ENCODE assay signal across 18 cellular contexts in genomic region chr17:47299239-47299910, GRCh38. TPM values are rescaled to one million over a fixed set of nuclear protein-coding genes. Genes with fewer than 3 reads are reported as not detected.
A peak's percentile ranks its signal among the peaks of the same experiment; 100 is the strongest.
DNase-seq lines count a peak whose midpoint lies in the region; ATAC-seq, FAIRE-seq and TF ChIP-seq lines count a peak whose summit lies in the region.
"Had no signal": no experiment of that assay in that cellular context is flagged by ENCODE, and none has a peak within 500 bp of the region (broad histone marks: within the 10 kb centered on the region; RNA-seq: fewer than 3 reads in every experiment).

No MANE protein-coding gene starts in this region.

- in situ Hi-C loops in HepG2 (cut with HindIII; ENCODE audit: extremely low pct_ligation_motif_present, low pct_unique_long_range_greater_than_20kb) = no loop called here

- ATAC-seq in right lobe of liver = peak; percentile 36 to 88 (median 66)
- no peak; the same call in 2 of the 3 replicates for ATAC-seq in HepG2
- no peak for ATAC-seq in naive thymus-derived CD8-positive, alpha-beta T cell
- ATAC-seq: GM12878, GM23338 had no signal

- TF ChIP-seq POLR2A in right lobe of liver (IDR thresholded peaks at IDR 0.05) = no peak
- no peak for TF ChIP-seq POLR2A in HepG2 (IDR thresholded peaks at IDR 0.05; ENCODE audit: insufficient read depth in 1 of 2, low read depth in 2 of 2, low read length in 2 of 2)
- no peak for TF ChIP-seq POLR2A in sigmoid colon (IDR thresholded peaks at IDR 0.05)

- H3K27ac ChIP-seq in right lobe of liver = no peak overlapping the region
- no peak overlapping the region for H3K27ac ChIP-seq in HepG2 (ENCODE audit: extremely low read length, insufficient read depth, low read length)
- peak overlapping the region in 1 of 2 donors; percentile 33 for H3K27ac ChIP-seq in coronary artery
- peak overlapping the region in 3 of 4 donors; percentile 22 to 41 (median 23) for H3K27ac ChIP-seq in sigmoid colon
- H3K27ac ChIP-seq: BLaER1 treated with 17β-estradiol and CSF1 and Interleukin-3, amounts not matched to agents 10 nM and 100 nM had no signal

- BruUV-seq in HepG2 (replicated peaks; lab: Mats Ljungman, UMichigan) = no TSS peak

- FAIRE-seq in HepG2 (lab: Jason Lieb, UNC) = no peak
- FAIRE-seq: GM12878 had no signal

- no peaks in the 10 kb centered on the region for H4K20me1 ChIP-seq in HepG2 (ENCODE audit: insufficient read depth, low read length)
- H4K20me1 ChIP-seq: BLaER1 treated with 17β-estradiol and CSF1 and Interleukin-3, amounts not matched to agents 10 nM and 100 nM had no signal

- H3K27ac Mint-ChIP-seq in naive thymus-derived CD8-positive, alpha-beta T cell = no peak overlapping the region
- H3K27ac Mint-ChIP-seq: GM23338 had no signal

- H3K9ac ChIP-seq in HepG2 (ENCODE audit: insufficient read depth, low read depth, low read length) = no peak overlapping the region
- H3K9ac ChIP-seq: BLaER1 treated with 17β-estradiol and CSF1 and Interleukin-3, amounts not matched to agents 10 nM and 100 nM had no signal

- intact Hi-C loops in right lobe of liver (cut with DNase I) (no loop called here), HepG2 (cut with micrococcal nuclease; ENCODE audit: unreplicated experiment) (no loop called here), sigmoid colon (cut with DNase I) (no loop called here)

- H3K27me3 ChIP-seq in right lobe of liver (no peaks in the 10 kb centered on the region), HepG2 (ENCODE audit: control insufficient read depth in 1 of 2, insufficient read depth in 2 of 2, low read length in 2 of 2) (peaks cover 0 to 13% of the 10 kb centered on the region in 2 experiments; a peak in 3 of 5 replicates), sigmoid colon (no peaks in the 10 kb centered on the region)
- H3K27me3 ChIP-seq: BLaER1 treated with 17β-estradiol and CSF1 and Interleukin-3, amounts not matched to agents 10 nM and 100 nM had no signal

- peaks cover 0 to 23% (median 7%) of the 10 kb centered on the region in 9 donors for H3K9me3 Mint-ChIP-seq in naive thymus-derived CD8-positive, alpha-beta T cell
- H3K9me3 Mint-ChIP-seq: GM23338 had no signal

- H3K9me3 ChIP-seq in right lobe of liver (no peaks in the 10 kb centered on the region), HepG2 (ENCODE audit: low read length) (no peaks in the 10 kb centered on the region), sigmoid colon (no peaks in the 10 kb centered on the region)

- no peak for TF ChIP-seq CTCF in right lobe of liver (IDR thresholded peaks at IDR 0.05)
- no peak for TF ChIP-seq CTCF in HepG2 (CRISPR knock-in tag; IDR thresholded peaks at IDR 0.05)
- no peak for TF ChIP-seq CTCF in coronary artery (IDR thresholded peaks at IDR 0.05)
- TF ChIP-seq CTCF in sigmoid colon (IDR thresholded peaks at IDR 0.05) = no peak

- H3K36me3 ChIP-seq in right lobe of liver (no peaks in the 10 kb centered on the region), HepG2 (replicated peaks in 1 of 2; ENCODE audit: control insufficient read depth in 1 of 2, insufficient read depth in 2 of 2, low read length in 2 of 2) (no peaks in the 10 kb centered on the region), sigmoid colon (peaks cover 17 to 61% (median 30%) of the 10 kb centered on the region in 4 donors)

- TF ChIP-seq EP300 in HepG2 (IDR thresholded peaks at IDR 0.05; ENCODE audit: low read depth in 2 of 2, low read length in 2 of 2) (no peak), HepG2 (CRISPR knock-in tag; IDR thresholded peaks at IDR 0.05; ENCODE audit: borderline replicate concordance) (no peak), sigmoid colon (IDR thresholded peaks at IDR 0.05) (no peak)

- H3K4me3 ChIP-seq in right lobe of liver = no peak overlapping the region
- no peak overlapping the region for H3K4me3 ChIP-seq in HepG2 (replicated peaks in 1 of 3; ENCODE audit: insufficient read depth in 1 of 3, low read depth in 2 of 3, low read length in 3 of 3)
- H3K4me3 ChIP-seq in coronary artery = no peak overlapping the region
- no peak overlapping the region for H3K4me3 ChIP-seq in sigmoid colon
- H3K4me3 ChIP-seq: BLaER1 treated with 17β-estradiol and CSF1 and Interleukin-3, amounts not matched to agents 10 nM and 100 nM; GM12878; GM23338 had no signal

- H3K27me3 Mint-ChIP-seq in naive thymus-derived CD8-positive, alpha-beta T cell = peaks cover 0 to 8% (median 3%) of the 10 kb centered on the region in 5 donors

- no peaks in the 10 kb centered on the region for H3K79me2 ChIP-seq in HepG2 (ENCODE audit: insufficient read depth, low read length)

- TF ChIP-seq RAD21 in HepG2 (CRISPR knock-in tag; IDR thresholded peaks at IDR 0.05) = no peak

- H3K4me1 ChIP-seq in right lobe of liver = peaks cover 0 to 14% (median 0%) of the 10 kb centered on the region in 4 donors
- peaks cover 17% of the 10 kb centered on the region for H3K4me1 ChIP-seq in HepG2 (ENCODE audit: insufficient read depth, low read length)
- H3K4me1 ChIP-seq in sigmoid colon = peaks cover 0 to 32% (median 23%) of the 10 kb centered on the region in 4 donors

- WGBS in right lobe of liver (ENCODE audit: insufficient coverage, low coverage, low lambda C conversion rate, missing lambda C conversion rate) = 34% methylated on average over 3 of the region's 13 CpGs
- WGBS in HepG2 (ENCODE audit: low lambda C conversion rate) = 38% methylated on average over 5 of the region's 13 CpGs
- WGBS in sigmoid colon, 2 donors = 84 to 89% methylated on average over 13 of the region's 13 CpGs

- H3K36me3 Mint-ChIP-seq in naive thymus-derived CD8-positive, alpha-beta T cell = peaks cover 0 to 8% (median 7%) of the 10 kb centered on the region in 3 donors
- H3K36me3 Mint-ChIP-seq: CD4-positive, CD25-positive, alpha-beta regulatory T cell had no signal

- CTCF ChIA-PET in HepG2 (lab: Yijun Ruan, JAX; ENCODE audit: low intra/inter-chr PET ratio, low total read pairs) = no interaction called here

- H3K4me3 Mint-ChIP-seq in naive thymus-derived CD8-positive, alpha-beta T cell = no peak overlapping the region
- H3K4me3 Mint-ChIP-seq: CD4-positive, CD25-positive, alpha-beta regulatory T cell; GM23338 had no signal

- DNase-seq in right lobe of liver (peak in 1 of 3 donors; percentile 63), HepG2 (ENCODE audit: low spot score) (no peak), coronary artery (ENCODE audit: low spot score) (peak; percentile 72), sigmoid colon (no peak), NCI-H1436 (lab: John Stamatoyannopoulos, UW) (no peak), SKM-1 treated with dmso at 0.1 percent for 144 hours (lab: John Stamatoyannopoulos, UW; ENCODE audit: unreplicated experiment) (no peak)
- DNase-seq in naive thymus-derived CD8-positive, alpha-beta T cell = no peak
- DNase-seq: ACHN; Calu3; CD4-positive, CD25-positive, alpha-beta regulatory T cell; DMS79; H7 had no signal

- POLR2A ChIA-PET in HepG2 (lab: Yijun Ruan, JAX) = no interaction called here
- POLR2A ChIA-PET in naive thymus-derived CD8-positive, alpha-beta T cell (lab: Charles Lee) = no interaction called here

- no peak overlapping the region for H3K4me2 ChIP-seq in HepG2 (ENCODE audit: low read depth, low read length)
- H3K4me2 ChIP-seq: BLaER1 treated with 17β-estradiol and CSF1 and Interleukin-3, amounts not matched to agents 10 nM and 100 nM; GM23338 had no signal

- no peak overlapping the region for H2AFZ ChIP-seq in HepG2 (ENCODE audit: low read length)
- H2AFZ ChIP-seq: GM23338 had no signal

- H3K4me1 Mint-ChIP-seq in naive thymus-derived CD8-positive, alpha-beta T cell = peaks cover 0 to 9% (median 0%) of the 10 kb centered on the region in 4 donors

RNA-seq across cellular contexts. Expression of gene EFCAB13, which starts 24.4 kb away (rescaled TPM):
- 1 to 10 TPM in 5 of 6 experiments, under 1 TPM in 1; 0.68 to 7.2 (median 3.2) TPM for total RNA-seq in right lobe of liver
- total RNA-seq in HepG2 (2016; rRNA removed; fragmentation: Illumina TruSeq; extraction: Trizol) = 0.71 and 0.73 TPM in 2 replicates
- 0.81 and 1.1 TPM in 2 replicates for total RNA-seq in HepG2 (2016; cell fraction: cytosol; rRNA removed; fragmentation: Illumina TruSeq; extraction: Trizol; ENCODE audit: low read depth)
- total RNA-seq in HepG2 (2016; cell fraction: insoluble cytoplasmic fraction; rRNA removed; fragmentation: Illumina TruSeq; extraction: Trizol) = 0.26 and 0.59 TPM in 2 replicates
- 0.49 and 0.79 TPM in 2 replicates for total RNA-seq in HepG2 (2016; cell fraction: membrane; rRNA removed; fragmentation: Illumina TruSeq; extraction: Trizol)
- total RNA-seq in HepG2 (2016; cell fraction: nucleus; rRNA removed; fragmentation: Illumina TruSeq; extraction: Trizol) = 1.0 and 1.7 TPM in 2 replicates
- 0.22 and 0.57 TPM in 2 replicates for polyA plus RNA-seq in HepG2 (2011; rRNA removed)
- polyA plus RNA-seq in HepG2 (2011; cell fraction: cytosol; rRNA removed) = 0.07 and 0.18 TPM in 2 replicates
- 0.11 and 0.40 TPM in 2 replicates for polyA plus RNA-seq in HepG2 (2011; cell fraction: nucleus; rRNA removed)
- polyA plus RNA-seq in HepG2 (2012) = 1.5 and 2.1 TPM in 2 replicates
- polyA plus RNA-seq in HepG2 (2016; cell fraction: cytosol; fragmentation: Illumina TruSeq; extraction: Trizol; ENCODE audit: low read depth) = 0.23 TPM in 2 replicates
- polyA plus RNA-seq in HepG2 (2016; cell fraction: insoluble cytoplasmic fraction; fragmentation: Illumina TruSeq; extraction: Trizol; ENCODE audit: low read depth) = 0.35 and 1.1 TPM in 2 replicates
- polyA plus RNA-seq in HepG2 (2016; cell fraction: membrane; fragmentation: Illumina TruSeq; extraction: Trizol; ENCODE audit: low read depth) = 0.29 and 0.30 TPM in 2 replicates
- polyA plus RNA-seq in HepG2 (2016; cell fraction: nucleus; fragmentation: Illumina TruSeq; extraction: Trizol; ENCODE audit: insufficient read depth, low read depth) = 1.1 and 1.9 TPM in 2 replicates
- polyA minus RNA-seq in HepG2 (2011; rRNA and poly(A)+ RNA removed; ENCODE audit: low replicate concordance) = 0.75 TPM in 1 of 2 replicates, not detected in the other
- polyA minus RNA-seq in HepG2 (2011; cell fraction: cytosol; rRNA and poly(A)+ RNA removed) = not detected in 2 replicates
- polyA minus RNA-seq in HepG2 (2011; cell fraction: nucleus; rRNA and poly(A)+ RNA removed) = 1.8 and 2.4 TPM in 2 replicates
- 10 to 100 TPM in 3 of 4 donors, 1 to 10 TPM in 1; 8.7 to 16.3 (median 15.4) TPM for total RNA-seq in sigmoid colon
- 1 to 10 TPM in 2 of 3 donors, under 1 TPM in 1; 0.46 to 3.6 (median 1.7) TPM for polyA plus RNA-seq in sigmoid colon
- total RNA-seq in naive thymus-derived CD8-positive, alpha-beta T cell = 10 to 100 TPM; 42.8 to 51.1 TPM
- polyA plus RNA-seq in naive thymus-derived CD8-positive, alpha-beta T cell = 10 to 100 TPM in 2 of 3 donors, 1 to 10 TPM in 1; 3.6 to 11.8 (median 11.0) TPM
- total RNA-seq: A172, G401 had no signal

RNA-seq across cellular contexts. Expression of gene ITGB3, which starts 45.7 kb away (rescaled TPM):
- total RNA-seq in right lobe of liver (1 to 10 TPM; 2.2 to 8.0 (median 4.8) TPM), HepG2 (2016; rRNA removed; fragmentation: Illumina TruSeq; extraction: Trizol) (0.15 and 0.31 TPM in 2 replicates), sigmoid colon (10 to 100 TPM; 28.5 to 62.7 (median 40.1) TPM)
- not detected in 2 replicates for total RNA-seq in HepG2 (2016; cell fraction: cytosol; rRNA removed; fragmentation: Illumina TruSeq; extraction: Trizol; ENCODE audit: low read depth)
- 0.31 and 0.37 TPM in 2 replicates for total RNA-seq in HepG2 (2016; cell fraction: insoluble cytoplasmic fraction; rRNA removed; fragmentation: Illumina TruSeq; extraction: Trizol)
- total RNA-seq in HepG2 (2016; cell fraction: membrane; rRNA removed; fragmentation: Illumina TruSeq; extraction: Trizol) = not detected in 2 replicates
- 0.41 and 0.50 TPM in 2 replicates for total RNA-seq in HepG2 (2016; cell fraction: nucleus; rRNA removed; fragmentation: Illumina TruSeq; extraction: Trizol)
- polyA plus RNA-seq in HepG2 (2011; rRNA removed) (0.09 and 0.10 TPM in 2 replicates), sigmoid colon (1 to 10 TPM in 2 of 3 donors, under 1 TPM in 1; 0.69 to 3.4 (median 1.8) TPM)
- polyA plus RNA-seq in HepG2 (2011; cell fraction: cytosol; rRNA removed) = 0.07 and 0.09 TPM in 2 replicates
- 0.14 TPM in 2 replicates for polyA plus RNA-seq in HepG2 (2011; cell fraction: nucleus; rRNA removed)
- not detected in 2 replicates for polyA plus RNA-seq in HepG2 (2012)
- not detected in 2 replicates for polyA plus RNA-seq in HepG2 (2016; cell fraction: cytosol; fragmentation: Illumina TruSeq; extraction: Trizol; ENCODE audit: low read depth)
- polyA plus RNA-seq in HepG2 (2016; cell fraction: insoluble cytoplasmic fraction; fragmentation: Illumina TruSeq; extraction: Trizol; ENCODE audit: low read depth) = 0.07 TPM in 1 of 2 replicates, not detected in the other
- not detected in 2 replicates for polyA plus RNA-seq in HepG2 (2016; cell fraction: membrane; fragmentation: Illumina TruSeq; extraction: Trizol; ENCODE audit: low read depth)
- 0.15 TPM in 1 of 2 replicates, not detected in the other for polyA plus RNA-seq in HepG2 (2016; cell fraction: nucleus; fragmentation: Illumina TruSeq; extraction: Trizol; ENCODE audit: insufficient read depth, low read depth)
- polyA minus RNA-seq in HepG2 (2011; rRNA and poly(A)+ RNA removed; ENCODE audit: low replicate concordance) = 0.82 TPM in 1 of 2 replicates, not detected in the other
- not detected in 2 replicates for polyA minus RNA-seq in HepG2 (2011; cell fraction: cytosol; rRNA and poly(A)+ RNA removed)
- polyA minus RNA-seq in HepG2 (2011; cell fraction: nucleus; rRNA and poly(A)+ RNA removed) = 0.12 TPM in 1 of 2 replicates, not detected in the other
- total RNA-seq in naive thymus-derived CD8-positive, alpha-beta T cell = not detected
- polyA plus RNA-seq in naive thymus-derived CD8-positive, alpha-beta T cell = not detected
- total RNA-seq: A172, G401, HT-29 had no signal
- polyA plus RNA-seq: GM23338 had no signal

Comparison
In these comparisons a context has a peak if more than half of its experiments do, and no peak if none do; other contexts are left out.
1. ATAC-seq: peak in right lobe of liver (4 of 4); none in HepG2 (single experiment) and naive thymus-derived CD8-positive, alpha-beta T cell (0 of 2).
2. H3K27ac ChIP-seq: peak in sigmoid colon (3 of 4); none in right lobe of liver (0 of 3) and HepG2 (single experiment).